ENCODE assay signal across 1 cellular context in the genomic region with DNA sequence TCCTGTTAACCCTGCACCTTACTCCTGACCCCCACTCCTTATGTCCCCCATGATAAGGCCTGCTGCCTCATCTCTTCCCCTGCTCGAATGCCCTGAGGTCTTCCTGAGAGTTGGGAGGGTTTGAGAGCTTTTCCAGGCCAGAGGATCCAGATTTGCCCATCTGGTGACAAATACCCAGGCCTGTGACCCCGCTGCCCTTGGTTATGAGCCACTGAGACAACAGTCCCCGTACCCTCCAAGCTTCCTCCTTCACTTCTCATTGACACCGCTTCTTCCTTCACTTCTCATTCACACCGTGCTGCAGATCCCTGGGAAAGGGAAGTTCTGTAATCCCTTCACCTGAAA.
TF ChIP-seq lines count a peak whose summit lies in the region.

No MANE protein-coding gene starts in this region.

TF ChIP-seq in GM12878, 131 proteins besides CTCF, POLR2A, EP300 and RAD21:
- TF ChIP-seq BCL11A (IDR thresholded peaks at IDR 0.05; ENCODE audit: low read depth, low read length) = no peak
- TF ChIP-seq PKNOX1 (IDR thresholded peaks at IDR 0.05) = no peak
- TF ChIP-seq, protein P1, sequence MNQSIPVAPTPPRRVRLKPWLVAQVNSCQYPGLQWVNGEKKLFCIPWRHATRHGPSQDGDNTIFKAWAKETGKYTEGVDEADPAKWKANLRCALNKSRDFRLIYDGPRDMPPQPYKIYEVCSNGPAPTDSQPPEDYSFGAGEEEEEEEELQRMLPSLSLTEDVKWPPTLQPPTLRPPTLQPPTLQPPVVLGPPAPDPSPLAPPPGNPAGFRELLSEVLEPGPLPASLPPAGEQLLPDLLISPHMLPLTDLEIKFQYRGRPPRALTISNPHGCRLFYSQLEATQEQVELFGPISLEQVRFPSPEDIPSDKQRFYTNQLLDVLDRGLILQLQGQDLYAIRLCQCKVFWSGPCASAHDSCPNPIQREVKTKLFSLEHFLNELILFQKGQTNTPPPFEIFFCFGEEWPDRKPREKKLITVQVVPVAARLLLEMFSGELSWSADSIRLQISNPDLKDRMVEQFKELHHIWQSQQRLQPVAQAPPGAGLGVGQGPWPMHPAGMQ (IDR thresholded peaks at IDR 0.05; ENCODE audit: borderline replicate concordance) = no peak
- no peak for TF ChIP-seq SP1 (IDR thresholded peaks at IDR 0.05; ENCODE audit: low read depth, low read length)
- TF ChIP-seq CHD1 (IDR thresholded peaks at IDR 0.05; ENCODE audit: low read depth, low read length) = 0 out of 2 replicates have a peak, but pooled peaks have one; percentile 27
- TF ChIP-seq MYC (IDR thresholded peaks at IDR 0.05; ENCODE audit: insufficient read depth, insufficient read length, insufficient replicate concordance, low read length, severe bottlenecking) = no peak
- TF ChIP-seq ZNF217 (IDR thresholded peaks at IDR 0.05) = no peak
- TF ChIP-seq ZNF622 (IDR thresholded peaks at IDR 0.05) = no peak
- TF ChIP-seq, protein P2, sequence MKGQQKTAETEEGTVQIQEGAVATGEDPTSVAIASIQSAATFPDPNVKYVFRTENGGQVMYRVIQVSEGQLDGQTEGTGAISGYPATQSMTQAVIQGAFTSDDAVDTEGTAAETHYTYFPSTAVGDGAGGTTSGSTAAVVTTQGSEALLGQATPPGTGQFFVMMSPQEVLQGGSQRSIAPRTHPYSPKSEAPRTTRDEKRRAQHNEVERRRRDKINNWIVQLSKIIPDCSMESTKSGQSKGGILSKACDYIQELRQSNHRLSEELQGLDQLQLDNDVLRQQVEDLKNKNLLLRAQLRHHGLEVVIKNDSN (IDR thresholded peaks at IDR 0.05; ENCODE audit: borderline replicate concordance, extremely low read length, insufficient read depth, low read depth, low read length) = no peak
- TF ChIP-seq TAF1 (IDR thresholded peaks at IDR 0.05; ENCODE audit: borderline replicate concordance, low read depth, low read length) = no peak
- TF ChIP-seq CBFB (IDR thresholded peaks at IDR 0.05; ENCODE audit: low read depth) = no peak
- TF ChIP-seq IKZF1 (conservative IDR thresholded peaks at IDR 0.05) = no peak
- no peak; the same call in 1 of the 2 replicates for TF ChIP-seq ESRRA (IDR thresholded peaks at IDR 0.05; ENCODE audit: low read length)
- TF ChIP-seq CHD2 (IDR thresholded peaks at IDR 0.05; ENCODE audit: borderline replicate concordance, low read depth, low read length) = no peak
- peak; percentile 0; the same call in 1 of the 2 replicates for TF ChIP-seq GATAD2B (conservative IDR thresholded peaks at IDR 0.05; ENCODE audit: low read depth)
TF ChIP-seq in GM12878: peak in this region for 2.
